ENCODE assay signal across 9 cellular contexts in the genomic region with DNA sequence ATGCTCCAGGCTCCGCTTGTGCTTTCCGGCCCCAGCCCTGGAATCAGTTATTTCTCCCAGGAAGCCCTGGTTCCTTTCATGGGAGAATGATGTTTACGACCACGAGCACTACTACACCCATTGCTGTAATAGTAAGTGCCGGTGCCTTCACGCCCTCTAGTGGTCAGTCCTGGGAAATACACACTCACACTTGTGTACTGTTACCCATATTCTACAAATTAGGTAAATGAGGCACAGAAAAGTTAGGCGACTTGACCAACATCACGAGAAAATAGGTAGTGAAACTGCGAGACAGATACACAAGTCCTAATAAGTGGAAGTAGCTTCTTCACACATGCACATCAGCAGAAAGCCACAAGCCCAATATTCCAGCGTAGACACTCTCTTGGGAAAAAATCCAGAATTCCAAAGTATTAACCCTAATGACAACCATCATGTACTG. TPM values are rescaled to one million over a fixed set of nuclear protein-coding genes. Genes with fewer than 3 reads are reported as not detected.
DNase-seq lines count a peak whose midpoint lies in the region; ATAC-seq and TF ChIP-seq lines count a peak whose summit lies in the region.
"Had no signal": no experiment of that assay in that cellular context is flagged by ENCODE, and none has a peak within 500 bp of the region (broad histone marks: within the 10 kb centered on the region; RNA-seq: fewer than 3 reads in every experiment).

No MANE protein-coding gene starts in this region.

- H3K27ac ChIP-seq in lung (ENCODE audit: low read depth in 1 of 2, low read length in 1 of 2): no peak overlapping the region

- no peaks in the 10 kb centered on the region for H3K9me3 ChIP-seq in lung (ENCODE audit: control insufficient read depth in 2 of 2, insufficient read depth in 1 of 2, low read length in 1 of 2)

- peak; percentile 45 for DNase-seq in COR-L47 (lab: John Stamatoyannopoulos, UW)
- peak; percentile 55 for DNase-seq in HFF-Myc (ENCODE audit: extremely low read depth, low read depth)
- peak; percentile 45 for DNase-seq in NCI-H774 (lab: John Stamatoyannopoulos, UW)
- DNase-seq in activated CD4-positive, alpha-beta T cell treated with anti-CD3 and anti-CD28 coated beads, Interleukin-2, amount 50 U/mL, for 24 hours (ENCODE audit: low read depth in 1 of 2, low spot score in 1 of 2): peak; percentile 54 to 72
- peak; percentile 50 to 75 for DNase-seq in dermis microvascular lymphatic vessel endothelial cell (ENCODE audit: low read depth in 2 of 2)
- DNase-seq in lung (ENCODE audit: low spot score): peak; percentile 70
- DNase-seq in stimulated activated CD8-positive, alpha-beta memory T cell treated with anti-CD3 and anti-CD28 coated beads, Interleukin-15, amount 100 ng/mL, for 24 hours (ENCODE audit: low read depth): peak; percentile 26

- H3K4me3 ChIP-seq in HFF-Myc (replicated peaks; ENCODE audit: low read depth, low read length) (no peak overlapping the region), lung (no peak overlapping the region)

- TF ChIP-seq CTCF in HFF-Myc (IDR thresholded peaks at IDR 0.05; ENCODE audit: low read depth, low read length, missing control alignments) (peak; percentile 96), lung (IDR thresholded peaks at IDR 0.05; ENCODE audit: control extremely low read depth, extremely low read depth) (peak; percentile 88)

- ATAC-seq in lung (ENCODE audit: insufficient read depth, low FRiP score): peak; percentile 61
- ATAC-seq in HG03039 (IDR thresholded peaks at IDR 0.05; ENCODE audit: unreplicated experiment): no peak

- no peaks in the 10 kb centered on the region for H3K4me1 ChIP-seq in lung (ENCODE audit: control insufficient read depth in 2 of 2, insufficient read depth in 2 of 2, low read length in 2 of 2)

- no peaks in the 10 kb centered on the region for H3K27me3 ChIP-seq in lung (ENCODE audit: control insufficient read depth, insufficient read depth)

- WGBS in lung, 2 donors: 9 to 10% methylated on average over 10 of the region's 10 CpGs

- H3K36me3 ChIP-seq in lung (ENCODE audit: control insufficient read depth in 2 of 2, insufficient read depth in 2 of 2, low read length in 2 of 2): no peaks in the 10 kb centered on the region

RNA-seq across cellular contexts. Expression of a gene that starts 21.7 kb away (rescaled TPM):
- 10.8 and 17.7 TPM in 2 replicates for total RNA-seq in dermis microvascular lymphatic vessel endothelial cell
- 10 to 100 TPM in 1 of 2 donors, 1 to 10 TPM in 1; 6.5 to 12.2 TPM for total RNA-seq in lung
- 10 to 100 TPM in 1 of 2 donors, 1 to 10 TPM in 1; 9.6 to 10.9 TPM for polyA plus RNA-seq in lung

RNA-seq across cellular contexts. Expression of a gene that starts 29.3 kb away (rescaled TPM):
- total RNA-seq in dermis microvascular lymphatic vessel endothelial cell (not detected in 2 replicates), lung (10 to 100 TPM in 1 of 2 donors, 1 to 10 TPM in 1; 2.1 to 15.9 TPM)
- polyA plus RNA-seq in lung: 10 to 100 TPM in 1 of 2 donors, 1 to 10 TPM in 1; 4.5 to 30.0 TPM
- total RNA-seq: T-helper 2 cell treated with Interferon-gamma antibody and Interleukin-4, amounts not matched to agents 100 ng/mL and 5 ng/mL, for 36 hours had no signal
